In genomic region chrX:23907106-23907495, GRCh38 we compare ENCODE assay signal across 8 cellular contexts. TPM values are rescaled to one million over a fixed set of nuclear protein-coding genes. Genes with fewer than 3 reads are reported as not detected.
DNase-seq lines count a peak whose midpoint lies in the region; ATAC-seq and TF ChIP-seq lines count a peak whose summit lies in the region.

No MANE protein-coding gene starts in this region.

- H3K4me1 Mint-ChIP-seq in GM23338 (peaks cover 15% of the 10 kb centered on the region; the same call in 2 of the 3 replicates), progenitor cell of endocrine pancreas (ENCODE audit: low read depth) (peaks cover 10% of the 10 kb centered on the region)

- H2AFZ ChIP-seq in GM23338: no peak overlapping the region

- H3K4me3 Mint-ChIP-seq in GM23338 (peak overlapping the region; percentile 82), progenitor cell of endocrine pancreas (ENCODE audit: low read depth) (peak overlapping the region; percentile 88)

- no peaks in the 10 kb centered on the region for H3K27me3 Mint-ChIP-seq in GM23338 (ENCODE audit: insufficient read depth, low read depth, poor library complexity)
- H3K27me3 Mint-ChIP-seq in progenitor cell of endocrine pancreas: no peaks in the 10 kb centered on the region

- peak; percentile 48 for ATAC-seq in GM23338
- ATAC-seq in HG03039 (IDR thresholded peaks at IDR 0.05; ENCODE audit: unreplicated experiment): no peak

- H3F3A ChIP-seq in GM23338 (replicated peaks; ENCODE audit: low read depth): no peaks in the 10 kb centered on the region; the same call in 1 of the 2 replicates

- H3K9me3 Mint-ChIP-seq in GM23338 (no peaks in the 10 kb centered on the region), progenitor cell of endocrine pancreas (ENCODE audit: low read depth) (no peaks in the 10 kb centered on the region)

- peak overlapping the region; percentile 69 for H3K4me3 ChIP-seq in AG10803 (ENCODE audit: low read length)
- H3K4me3 ChIP-seq in GM23338: peak overlapping the region; percentile 77
- peak overlapping the region; percentile 65 for H3K4me3 ChIP-seq in fibroblast of villous mesenchyme (ENCODE audit: low read depth, low read length)

- H3K36me3 Mint-ChIP-seq in GM23338 (ENCODE audit: low read depth) (0 out of 3 replicates have a peak, but pooled peaks cover 3% of the 10 kb centered on the region), progenitor cell of endocrine pancreas (ENCODE audit: insufficient read depth) (peaks cover 2% of the 10 kb centered on the region)

- peaks cover 11% of the 10 kb centered on the region for H3K4me1 ChIP-seq in GM23338 (ENCODE audit: insufficient read depth)

- peaks cover 15% of the 10 kb centered on the region for H3K79me2 ChIP-seq in GM23338 (replicated peaks; ENCODE audit: insufficient read depth)

- H3K4me2 ChIP-seq in GM23338: peak overlapping the region; percentile 85

- H4K20me1 ChIP-seq in GM23338 (replicated peaks; ENCODE audit: insufficient read depth): no peaks in the 10 kb centered on the region

- H3K27ac Mint-ChIP-seq in GM23338 (peak overlapping the region; percentile 92), progenitor cell of endocrine pancreas (peak overlapping the region; percentile 86)

- H3K27me3 ChIP-seq in GM23338 (ENCODE audit: insufficient read depth): no peaks in the 10 kb centered on the region

- H3K36me3 ChIP-seq in GM23338 (ENCODE audit: insufficient read depth): no peaks in the 10 kb centered on the region

- H3K9me2 ChIP-seq in GM23338 (ENCODE audit: insufficient read depth): no peaks in the 10 kb centered on the region

- DNase-seq in AG10803 (ENCODE audit: low read depth) (no peak), GM23338 (ENCODE audit: low spot score) (peak; percentile 47), SW480 (ENCODE audit: low spot score) (peak; percentile 27), fibroblast of villous mesenchyme (ENCODE audit: low read depth) (no peak), progenitor cell of endocrine pancreas (ENCODE audit: low spot score, unreplicated experiment) (no peak), NCI-H2196 treated with DMSO at 0.1 percent for 48 hours (lab: John Stamatoyannopoulos, UW; ENCODE audit: unreplicated experiment) (no peak), GM19240 (ENCODE audit: insufficient read length, low spot score) (no peak)

- no peak for TF ChIP-seq CTCF in AG10803 (conservative IDR thresholded peaks at IDR 0.05; ENCODE audit: low read length)
- TF ChIP-seq CTCF in GM23338 (conservative IDR thresholded peaks at IDR 0.05; ENCODE audit: low read depth in 2 of 2): no peak
- TF ChIP-seq CTCF in fibroblast of villous mesenchyme (IDR thresholded peaks at IDR 0.05; ENCODE audit: insufficient read depth, low read depth, low read length): no peak
- no peak for TF ChIP-seq CTCF in progenitor cell of endocrine pancreas (IDR thresholded peaks at IDR 0.05; ENCODE audit: unreplicated experiment)

- H3K27ac ChIP-seq in GM23338 (ENCODE audit: low read depth): peak overlapping the region; percentile 95

TF ChIP-seq in GM23338, 12 proteins besides CTCF, POLR2A, EP300 and RAD21 (continues in another document):
- TF ChIP-seq EZH2phosphoT487 (IDR thresholded peaks at IDR 0.05; ENCODE audit: unreplicated experiment) (no peak), ZNF114 (CRISPR knock-in tag; IDR thresholded peaks at IDR 0.05) (no peak), JUNB (IDR thresholded peaks at IDR 0.05; ENCODE audit: unreplicated experiment) (no peak), REST (IDR thresholded peaks at IDR 0.05; ENCODE audit: unreplicated experiment) (no peak), NANOG (IDR thresholded peaks at IDR 0.05; ENCODE audit: borderline replicate concordance) (no peak), STAT1 (IDR thresholded peaks at IDR 0.05; ENCODE audit: unreplicated experiment) (no peak), EZH2 (IDR thresholded peaks at IDR 0.05; ENCODE audit: low read depth, unreplicated experiment) (no peak), CREB1 (CRISPR knock-in tag; IDR thresholded peaks at IDR 0.05; ENCODE audit: low read depth) (no peak)

RNA-seq across cellular contexts. Expression of gene APOO, which starts 0.6 kb away (rescaled TPM):
- 31.0 and 32.8 TPM in 2 replicates for total RNA-seq in GM23338 (2014; rRNA removed; shearing (Covaris generic))
- 72.4 and 77.6 TPM in 2 replicates for polyA plus RNA-seq in GM23338 (2016; fragmentation: Nextera tagmentation; extraction: Ambion mirVana)
- total RNA-seq in fibroblast of villous mesenchyme (7.4 and 13.0 TPM in 2 replicates), progenitor cell of endocrine pancreas (75.9 and 92.4 TPM in 2 replicates)

RNA-seq across cellular contexts. Expression of gene CXorf58, which starts 0.7 kb away (rescaled TPM):
- 0.56 TPM in 1 of 2 replicates, not detected in the other for total RNA-seq in GM23338 (2014; rRNA removed; shearing (Covaris generic))
- polyA plus RNA-seq in GM23338 (2016; fragmentation: Nextera tagmentation; extraction: Ambion mirVana): not detected in 2 replicates
- not detected in 2 replicates for total RNA-seq in fibroblast of villous mesenchyme
- 0.22 and 0.29 TPM in 2 replicates for total RNA-seq in progenitor cell of endocrine pancreas

Comparison
In these comparisons a context has a peak if more than half of its experiments do, and no peak if none do; other contexts are left out.
1. DNase-seq: peak in GM23338 (single experiment) and SW480 (single experiment); none in AG10803 (single experiment), fibroblast of villous mesenchyme (single experiment), progenitor cell of endocrine pancreas (single experiment), NCI-H2196 treated with DMSO at 0.1 percent for 48 hours (single experiment) and GM19240 (single experiment).
2. Peak in every context shown above with its lines, with median percentiles within 50 percentile points of each other: H3K4me3 ChIP-seq.